ENCODE assay signal across 9 cellular contexts in the genomic region with DNA sequence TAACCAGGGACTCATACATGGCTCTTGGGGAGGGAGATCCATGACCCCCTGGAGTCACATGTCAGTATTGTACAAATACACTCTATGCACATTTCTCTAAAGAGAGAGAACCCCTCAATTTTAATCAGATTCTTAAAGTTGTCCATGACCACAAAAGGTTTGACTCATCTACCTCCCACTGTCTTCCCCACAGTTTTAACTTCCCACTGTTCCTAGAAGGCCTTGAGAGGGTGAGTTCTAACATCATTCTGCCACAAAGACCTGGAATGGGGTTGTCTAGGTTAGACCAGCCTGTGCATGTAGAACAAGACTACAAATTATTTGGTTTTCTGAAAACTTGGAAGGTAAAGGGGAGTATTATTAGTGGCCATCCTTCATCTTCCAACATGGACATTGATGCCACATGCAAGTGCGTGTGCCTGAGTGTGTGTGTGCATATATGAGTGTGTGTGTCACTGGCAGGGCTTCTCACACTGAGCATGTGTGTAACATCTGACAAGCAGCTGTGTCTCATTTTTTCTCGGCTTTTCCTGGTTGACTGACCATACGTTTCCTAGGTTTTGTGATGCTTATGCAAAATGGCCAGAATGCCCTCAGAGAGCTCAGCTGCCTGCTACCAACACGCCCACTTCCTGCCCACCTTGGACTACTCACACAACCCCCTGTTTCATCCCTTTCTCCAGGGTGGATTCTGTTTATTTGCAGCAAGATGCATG.
DNase-seq lines count a peak whose midpoint lies in the region; ATAC-seq and TF ChIP-seq lines count a peak whose summit lies in the region.
"Had no signal": no experiment of that assay in that cellular context is flagged by ENCODE, and none has a peak within 500 bp of the region (broad histone marks: within the 10 kb centered on the region; RNA-seq: fewer than 3 reads in every experiment).

No MANE protein-coding gene starts in this region.

- POLR2A ChIA-PET in MCF 10A (lab: Yijun Ruan, JAX), result interaction anchor here (0.6 to 2.2 kb wide), 7 partner anchors 9 to 771 kb away, joined by 3 to 18 read pairs (median 3); partner anchors contain the start of gene RAB1A

- H3K4me3 Mint-ChIP-seq in MCF 10A (ENCODE audit: unreplicated experiment), result peak overlapping the region; percentile 48
- H3K4me3 Mint-ChIP-seq in stimulated activated memory B cell treated with anti-CD40 and anti-IgM and Interleukin-4, amounts not matched to agents 10 μg/mL and 1 μg/mL and 100 μg/mL, for 72 hours, result peak overlapping the region; percentile 37

- peaks cover 49% of the 10 kb centered on the region for H3K4me1 Mint-ChIP-seq in MCF 10A (ENCODE audit: insufficient read depth, unreplicated experiment)
- peaks cover 14% of the 10 kb centered on the region for H3K4me1 Mint-ChIP-seq in stimulated activated memory B cell treated with anti-CD40 and anti-IgM and Interleukin-4, amounts not matched to agents 10 μg/mL and 1 μg/mL and 100 μg/mL, for 72 hours

- H3K36me3 Mint-ChIP-seq in MCF 10A (ENCODE audit: insufficient read depth, unreplicated experiment), result no peaks in the 10 kb centered on the region
- no peaks in the 10 kb centered on the region for H3K36me3 Mint-ChIP-seq in stimulated activated memory B cell treated with anti-CD40 and anti-IgM and Interleukin-4, amounts not matched to agents 10 μg/mL and 1 μg/mL and 100 μg/mL, for 72 hours

- H3K27ac Mint-ChIP-seq in MCF 10A (ENCODE audit: low read depth, unreplicated experiment), result peak overlapping the region; percentile 95
- H3K27ac Mint-ChIP-seq in stimulated activated memory B cell treated with anti-CD40 and anti-IgM and Interleukin-4, amounts not matched to agents 10 μg/mL and 1 μg/mL and 100 μg/mL, for 72 hours, result peak overlapping the region; percentile 52

- no peaks in the 10 kb centered on the region for H3K27me3 Mint-ChIP-seq in MCF 10A (ENCODE audit: insufficient read depth, unreplicated experiment)
- H3K27me3 Mint-ChIP-seq in stimulated activated memory B cell treated with anti-CD40 and anti-IgM and Interleukin-4, amounts not matched to agents 10 μg/mL and 1 μg/mL and 100 μg/mL, for 72 hours, result peaks cover 36% of the 10 kb centered on the region

- no TSS peak for BruUV-seq in MCF 10A (replicated peaks; lab: Mats Ljungman, UMichigan)

- ATAC-seq in GM19397 (IDR thresholded peaks at IDR 0.05; ENCODE audit: unreplicated experiment), result peak; percentile 67
- ATAC-seq in HG03039 (IDR thresholded peaks at IDR 0.05; ENCODE audit: unreplicated experiment), result peak; percentile 19
- peak; percentile 34 for ATAC-seq in stimulated activated memory B cell treated with anti-CD40 and anti-IgM and Interleukin-4, amounts not matched to agents 10 μg/mL and 1 μg/mL and 100 μg/mL, for 72 hours
- ATAC-seq in GM19351 (IDR thresholded peaks at IDR 0.05; ENCODE audit: unreplicated experiment), result no peak
- no peak for ATAC-seq in Right ventricle myocardium inferior

- no peaks in the 10 kb centered on the region for H3K9me3 Mint-ChIP-seq in MCF 10A (ENCODE audit: unreplicated experiment)
- H3K9me3 Mint-ChIP-seq in stimulated activated memory B cell treated with anti-CD40 and anti-IgM and Interleukin-4, amounts not matched to agents 10 μg/mL and 1 μg/mL and 100 μg/mL, for 72 hours, result no peaks in the 10 kb centered on the region

- no peak for TF ChIP-seq CTCF in MCF 10A (IDR thresholded peaks at IDR 0.05; ENCODE audit: unreplicated experiment)

- CTCF ChIA-PET in MCF 10A (lab: Yijun Ruan, JAX), result interaction anchor here (0.7 to 5.5 kb wide), 3 partner anchors 29 to 128 kb away, joined by 3 to 32 read pairs (median 9); no protein-coding TSS in a partner anchor

- no peak for DNase-seq in MCF 10A (ENCODE audit: unreplicated experiment)
- no peak for DNase-seq in NCI-H187 (lab: John Stamatoyannopoulos, UW)
- DNase-seq in mucosa of gallbladder (ENCODE audit: low spot score), result no peak
- DNase-seq in Right ventricle myocardium inferior (ENCODE audit: missing footprints), result no peak
- DNase-seq: Kasumi-1 had no signal

- intact Hi-C loops in MCF 10A (cut with micrococcal nuclease), result no loop called here
- intact Hi-C loops in Right ventricle myocardium inferior (cut with DNase I), result no loop called here

Comparison
In these comparisons a context has a peak if more than half of its experiments do, and no peak if none do; other contexts are left out.
1. ATAC-seq: peak in GM19397 (single experiment), HG03039 (single experiment) and stimulated activated memory B cell treated with anti-CD40 and anti-IgM and Interleukin-4, amounts not matched to agents 10 μg/mL and 1 μg/mL and 100 μg/mL, for 72 hours (single experiment); none in GM19351 (single experiment) and Right ventricle myocardium inferior (single experiment).